Comparison of ENCODE assay signal across 1 cellular context in the genomic region with DNA sequence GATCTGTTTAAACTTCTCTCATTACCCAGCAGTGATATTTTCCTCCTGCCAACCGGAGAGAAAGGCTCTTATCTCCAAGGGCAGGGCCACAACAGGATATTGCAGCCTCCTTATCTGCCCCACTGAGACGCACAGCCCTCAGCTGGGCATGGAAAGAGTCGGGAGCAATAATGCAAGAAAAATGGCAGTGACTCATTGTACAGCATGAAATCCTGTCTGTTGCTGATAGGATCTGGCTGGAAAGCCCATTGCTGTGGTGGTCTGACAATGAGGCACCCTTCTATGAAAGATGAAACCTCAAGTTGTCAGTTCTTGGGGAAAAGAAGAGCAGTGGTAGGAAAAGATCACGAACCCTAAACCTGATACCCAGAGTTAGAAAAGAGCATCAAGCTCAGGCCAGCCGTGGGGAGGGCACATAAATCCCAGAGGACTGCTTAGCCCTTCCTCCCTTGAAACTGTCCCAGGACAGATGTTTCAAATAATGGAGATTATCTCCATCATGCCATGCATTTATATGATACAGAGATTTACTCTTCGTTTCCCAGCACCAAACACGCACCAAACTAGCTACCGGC.
TF ChIP-seq lines count a peak whose summit lies in the region.

No MANE protein-coding gene starts in this region.

TF ChIP-seq in K562, 482 proteins besides CTCF, POLR2A, EP300 and RAD21 (continued from another document and continues in another):
- TF ChIP-seq MYC (IDR thresholded peaks at IDR 0.05; ENCODE audit: low read depth, low read length) (peak; percentile 55), MYC (CRISPR knock-in tag; IDR thresholded peaks at IDR 0.05; ENCODE audit: borderline replicate concordance, low read depth) (no peak), SMARCC2 (IDR thresholded peaks at IDR 0.05; ENCODE audit: low read depth) (peak; percentile 97), TAF15 (IDR thresholded peaks at IDR 0.05; ENCODE audit: low read depth, low read length) (no peak), NFIX (CRISPR knock-in tag; IDR thresholded peaks at IDR 0.05; ENCODE audit: low read depth) (no peak), ARHGAP35 (IDR thresholded peaks at IDR 0.05; ENCODE audit: partially characterized antibody) (no peak), PKNOX1 (IDR thresholded peaks at IDR 0.05) (peak; percentile 51), PML (IDR thresholded peaks at IDR 0.05; ENCODE audit: low read length) (peak; percentile 93), ZBTB2 (IDR thresholded peaks at IDR 0.05) (peak; percentile 88), SNAPC5 (CRISPR knock-in tag; IDR thresholded peaks at IDR 0.05) (no peak), PTTG1 (tag; IDR thresholded peaks at IDR 0.05; ENCODE audit: low read depth) (no peak), HNRNPL (IDR thresholded peaks at IDR 0.05; ENCODE audit: low read depth, low read length) (peak; percentile 70; the same call in 1 of the 2 replicates), PRPF4 (IDR thresholded peaks at IDR 0.05; ENCODE audit: insufficient read depth, low read depth, low read length, poor library complexity, severe bottlenecking) (no peak), ZNF444 (CRISPR knock-in tag; IDR thresholded peaks at IDR 0.05) (peak; percentile 53; the same call in 1 of the 2 replicates), SMARCB1 (IDR thresholded peaks at IDR 0.05; ENCODE audit: insufficient read length, low read depth) (no peak), ZNF699 (CRISPR knock-in tag; IDR thresholded peaks at IDR 0.05; ENCODE audit: insufficient replicate concordance) (no peak), ZFX (CRISPR knock-in tag; IDR thresholded peaks at IDR 0.05) (no peak), ZNF644 (tag; IDR thresholded peaks at IDR 0.05; ENCODE audit: low read depth) (0 out of 2 replicates have a peak, but pooled peaks have one; percentile 44), ATF1 (CRISPR knock-in tag; IDR thresholded peaks at IDR 0.05) (no peak), ATF1 (tag; IDR thresholded peaks at IDR 0.05) (peak; percentile 67), ZNF174 (CRISPR knock-in tag; IDR thresholded peaks at IDR 0.05) (no peak), DPF2 (IDR thresholded peaks at IDR 0.05) (peak; percentile 99), IRF1 (CRISPR knock-in tag; IDR thresholded peaks at IDR 0.05; ENCODE audit: borderline replicate concordance) (no peak), SMAD2 (IDR thresholded peaks at IDR 0.05; ENCODE audit: low read depth, low read length) (no peak), CBFB (CRISPR knock-in tag; IDR thresholded peaks at IDR 0.05) (peak; percentile 64; the same call in 1 of the 2 replicates), RCOR1 (IDR thresholded peaks at IDR 0.05; ENCODE audit: borderline replicate concordance in 1 of 2, low read depth in 2 of 2, low read length in 2 of 2) (peak; percentile 66 to 97), ZNF175 (CRISPR knock-in tag; IDR thresholded peaks at IDR 0.05; ENCODE audit: low read depth) (peak; percentile 83; the same call in 1 of the 2 replicates), ZMIZ1 (IDR thresholded peaks at IDR 0.05; ENCODE audit: low read depth in 2 of 2, low read length in 2 of 2) (peak in 1 of 2 experiments; percentile 95; a peak in 2 of 4 replicates), TBL1XR1 (IDR thresholded peaks at IDR 0.05; ENCODE audit: low read length in 2 of 2) (peak; percentile 56 to 96; a peak in 3 of 4 replicates), NCOA6 (IDR thresholded peaks at IDR 0.05) (0 out of 2 replicates have a peak, but pooled peaks have one; percentile 24), ZNF707 (CRISPR knock-in tag; conservative IDR thresholded peaks at IDR 0.05) (no peak), ZNF57 (CRISPR knock-in tag; IDR thresholded peaks at IDR 0.05) (no peak), NRF1 (conservative IDR thresholded peaks at IDR 0.05 in 1 of 2, IDR thresholded peaks at IDR 0.05 in 1 of 2) (peak in 1 of 2 experiments; percentile 36; a peak in 1 of 4 replicates)
- TF ChIP-seq, protein P1, sequence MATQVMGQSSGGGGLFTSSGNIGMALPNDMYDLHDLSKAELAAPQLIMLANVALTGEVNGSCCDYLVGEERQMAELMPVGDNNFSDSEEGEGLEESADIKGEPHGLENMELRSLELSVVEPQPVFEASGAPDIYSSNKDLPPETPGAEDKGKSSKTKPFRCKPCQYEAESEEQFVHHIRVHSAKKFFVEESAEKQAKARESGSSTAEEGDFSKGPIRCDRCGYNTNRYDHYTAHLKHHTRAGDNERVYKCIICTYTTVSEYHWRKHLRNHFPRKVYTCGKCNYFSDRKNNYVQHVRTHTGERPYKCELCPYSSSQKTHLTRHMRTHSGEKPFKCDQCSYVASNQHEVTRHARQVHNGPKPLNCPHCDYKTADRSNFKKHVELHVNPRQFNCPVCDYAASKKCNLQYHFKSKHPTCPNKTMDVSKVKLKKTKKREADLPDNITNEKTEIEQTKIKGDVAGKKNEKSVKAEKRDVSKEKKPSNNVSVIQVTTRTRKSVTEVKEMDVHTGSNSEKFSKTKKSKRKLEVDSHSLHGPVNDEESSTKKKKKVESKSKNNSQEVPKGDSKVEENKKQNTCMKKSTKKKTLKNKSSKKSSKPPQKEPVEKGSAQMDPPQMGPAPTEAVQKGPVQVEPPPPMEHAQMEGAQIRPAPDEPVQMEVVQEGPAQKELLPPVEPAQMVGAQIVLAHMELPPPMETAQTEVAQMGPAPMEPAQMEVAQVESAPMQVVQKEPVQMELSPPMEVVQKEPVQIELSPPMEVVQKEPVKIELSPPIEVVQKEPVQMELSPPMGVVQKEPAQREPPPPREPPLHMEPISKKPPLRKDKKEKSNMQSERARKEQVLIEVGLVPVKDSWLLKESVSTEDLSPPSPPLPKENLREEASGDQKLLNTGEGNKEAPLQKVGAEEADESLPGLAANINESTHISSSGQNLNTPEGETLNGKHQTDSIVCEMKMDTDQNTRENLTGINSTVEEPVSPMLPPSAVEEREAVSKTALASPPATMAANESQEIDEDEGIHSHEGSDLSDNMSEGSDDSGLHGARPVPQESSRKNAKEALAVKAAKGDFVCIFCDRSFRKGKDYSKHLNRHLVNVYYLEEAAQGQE (CRISPR knock-in tag; IDR thresholded peaks at IDR 0.05; ENCODE audit: low read depth) = no peak
- TF ChIP-seq, protein P2, sequence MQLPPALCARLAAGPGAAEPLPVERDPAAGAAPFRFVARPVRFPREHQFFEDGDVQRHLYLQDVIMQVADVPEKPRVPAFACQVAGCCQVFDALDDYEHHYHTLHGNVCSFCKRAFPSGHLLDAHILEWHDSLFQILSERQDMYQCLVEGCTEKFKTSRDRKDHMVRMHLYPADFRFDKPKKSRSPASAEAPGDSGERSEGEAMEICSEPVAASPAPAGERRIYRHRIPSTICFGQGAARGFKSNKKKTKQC (CRISPR knock-in tag; IDR thresholded peaks at IDR 0.05) = no peak
- TF ChIP-seq, protein P3, sequence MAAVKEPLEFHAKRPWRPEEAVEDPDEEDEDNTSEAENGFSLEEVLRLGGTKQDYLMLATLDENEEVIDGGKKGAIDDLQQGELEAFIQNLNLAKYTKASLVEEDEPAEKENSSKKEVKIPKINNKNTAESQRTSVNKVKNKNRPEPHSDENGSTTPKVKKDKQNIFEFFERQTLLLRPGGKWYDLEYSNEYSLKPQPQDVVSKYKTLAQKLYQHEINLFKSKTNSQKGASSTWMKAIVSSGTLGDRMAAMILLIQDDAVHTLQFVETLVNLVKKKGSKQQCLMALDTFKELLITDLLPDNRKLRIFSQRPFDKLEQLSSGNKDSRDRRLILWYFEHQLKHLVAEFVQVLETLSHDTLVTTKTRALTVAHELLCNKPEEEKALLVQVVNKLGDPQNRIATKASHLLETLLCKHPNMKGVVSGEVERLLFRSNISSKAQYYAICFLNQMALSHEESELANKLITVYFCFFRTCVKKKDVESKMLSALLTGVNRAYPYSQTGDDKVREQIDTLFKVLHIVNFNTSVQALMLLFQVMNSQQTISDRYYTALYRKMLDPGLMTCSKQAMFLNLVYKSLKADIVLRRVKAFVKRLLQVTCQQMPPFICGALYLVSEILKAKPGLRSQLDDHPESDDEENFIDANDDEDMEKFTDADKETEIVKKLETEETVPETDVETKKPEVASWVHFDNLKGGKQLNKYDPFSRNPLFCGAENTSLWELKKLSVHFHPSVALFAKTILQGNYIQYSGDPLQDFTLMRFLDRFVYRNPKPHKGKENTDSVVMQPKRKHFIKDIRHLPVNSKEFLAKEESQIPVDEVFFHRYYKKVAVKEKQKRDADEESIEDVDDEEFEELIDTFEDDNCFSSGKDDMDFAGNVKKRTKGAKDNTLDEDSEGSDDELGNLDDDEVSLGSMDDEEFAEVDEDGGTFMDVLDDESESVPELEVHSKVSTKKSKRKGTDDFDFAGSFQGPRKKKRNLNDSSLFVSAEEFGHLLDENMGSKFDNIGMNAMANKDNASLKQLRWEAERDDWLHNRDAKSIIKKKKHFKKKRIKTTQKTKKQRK (IDR thresholded peaks at IDR 0.05; ENCODE audit: borderline replicate concordance, low read depth, low read length) = no peak
